Comparison of ENCODE assay signal across 8 cellular contexts in genomic region chr16:23842137-23842600, GRCh38. TPM values are rescaled to one million over a fixed set of nuclear protein-coding genes. Genes with fewer than 3 reads are reported as not detected.
DNase-seq lines count a peak whose midpoint lies in the region; ATAC-seq lines count a peak whose summit lies in the region.
"Had no signal": no experiment of that assay in that cellular context is flagged by ENCODE, and none has a peak within 500 bp of the region (broad histone marks: within the 10 kb centered on the region; RNA-seq: fewer than 3 reads in every experiment).

No MANE protein-coding gene starts in this region.

- H4K8ac ChIP-seq in trophoblast cell (ENCODE audit: low read depth, low read length) = no peak overlapping the region

- H3K9ac ChIP-seq in trophoblast cell (ENCODE audit: low read length) = no peak overlapping the region

- no peaks in the 10 kb centered on the region for H3K36me3 ChIP-seq in trophoblast cell (ENCODE audit: control insufficient read depth in 1 of 2, insufficient read depth in 2 of 2, low read length in 2 of 2)
- H3K36me3 ChIP-seq: breast epithelium had no signal

- H3K18ac ChIP-seq in trophoblast cell (ENCODE audit: low read length) = no peak overlapping the region

- peaks cover 59 to 86% of the 10 kb centered on the region in 2 donors for H3K4me1 Mint-ChIP-seq in immature natural killer cell

- no peak overlapping the region for H2AFZ ChIP-seq in trophoblast cell (ENCODE audit: insufficient read depth, low read length, poor library complexity)

- H2BK12ac ChIP-seq in trophoblast cell (ENCODE audit: low read length) = no peak overlapping the region

- no peak overlapping the region for H2BK120ac ChIP-seq in trophoblast cell (ENCODE audit: insufficient read depth, low read length, poor library complexity)

- H4K12ac ChIP-seq in trophoblast cell (ENCODE audit: low read depth, low read length) = no peak overlapping the region

- no peak overlapping the region for H3K27ac ChIP-seq in trophoblast cell (ENCODE audit: low read depth, low read length)
- H3K27ac ChIP-seq: breast epithelium had no signal

- H3K4me1 ChIP-seq in trophoblast cell (ENCODE audit: control insufficient read depth in 1 of 2, insufficient read depth in 2 of 2, low read length in 2 of 2) = no peaks in the 10 kb centered on the region
- H3K4me1 ChIP-seq: breast epithelium had no signal

- no peaks in the 10 kb centered on the region for H3K79me1 ChIP-seq in trophoblast cell (ENCODE audit: low read length)

- peaks cover 2% of the 10 kb centered on the region for H3K9me3 ChIP-seq in trophoblast cell (ENCODE audit: insufficient read depth, low read depth, low read length)
- H3K9me3 ChIP-seq: breast epithelium had no signal

- no peak overlapping the region for H3K4ac ChIP-seq in trophoblast cell (ENCODE audit: low read depth, low read length)

- H3K4me3 Mint-ChIP-seq in immature natural killer cell = peak overlapping the region in 1 of 5 donors; percentile 51

- H3K36me3 Mint-ChIP-seq in immature natural killer cell = peaks cover 4 to 21% (median 20%) of the 10 kb centered on the region in 3 donors

- H3K27me3 Mint-ChIP-seq in immature natural killer cell (ENCODE audit: low read depth in 3 of 3) = peaks cover 0 to under 1% (median 0%) of the 10 kb centered on the region in 3 donors

- no peak overlapping the region for H3K4me2 ChIP-seq in trophoblast cell (ENCODE audit: low read length)

- H3K9me3 Mint-ChIP-seq in immature natural killer cell = no peaks in the 10 kb centered on the region

- peaks cover 8% of the 10 kb centered on the region for H3K27me3 ChIP-seq in trophoblast cell (ENCODE audit: insufficient read depth, low read length)

- H3K14ac ChIP-seq in trophoblast cell (ENCODE audit: low read length) = no peak overlapping the region

- DNase-seq in immature natural killer cell = no peak
- DNase-seq in activated CD8-positive, alpha-beta memory T cell treated with anti-CD3 and anti-CD28 coated beads, Interleukin-2, amount 50 U/mL, for 4 hours = no peak
- DNase-seq in trophoblast cell = no peak
- no peak for DNase-seq in putamen (ENCODE audit: low spot score)

- no CpG with 5 or more reads among the region's 3 CpGs for WGBS in trophoblast cell (ENCODE audit: extremely low coverage, insufficient coverage, insufficient read length)

- ATAC-seq in GM18868 (IDR thresholded peaks at IDR 0.05; ENCODE audit: unreplicated experiment) (peak; percentile 77), GM21717 (IDR thresholded peaks at IDR 0.05; ENCODE audit: unreplicated experiment) (peak; percentile 60), HG03521 (IDR thresholded peaks at IDR 0.05; ENCODE audit: unreplicated experiment) (peak; percentile 58)

- H3K27ac Mint-ChIP-seq in immature natural killer cell = peak overlapping the region; percentile 34 to 82 (median 60)

- H4K91ac ChIP-seq in trophoblast cell (ENCODE audit: low read depth, low read length) = no peak overlapping the region

- H3K4me3 ChIP-seq in trophoblast cell (ENCODE audit: low read depth, low read length) = no peak overlapping the region
- H3K4me3 ChIP-seq: breast epithelium had no signal

- no peak overlapping the region for H2AK5ac ChIP-seq in trophoblast cell (ENCODE audit: low read length)

- H3K79me2 ChIP-seq in trophoblast cell (ENCODE audit: control insufficient read depth, insufficient read depth, low read length, poor library complexity) = no peaks in the 10 kb centered on the region

- no peak overlapping the region for H2BK5ac ChIP-seq in trophoblast cell (ENCODE audit: low read depth, low read length, poor library complexity)

- no peak overlapping the region for H3K23ac ChIP-seq in trophoblast cell (ENCODE audit: low read length)

RNA-seq across cellular contexts. Expression of gene PRKCB, which starts 6.4 kb away (rescaled TPM):
- polyA plus RNA-seq in immature natural killer cell = 100 to 1,000 TPM in 2 of 3 donors, 10 to 100 TPM in 1; 78.7 to 110 (median 104) TPM
- 0.10 and 0.12 TPM in 2 replicates for polyA plus RNA-seq in trophoblast cell (2013)
